ENCODE assay signal across 17 cellular contexts in genomic region chr14:102203382-102203781, GRCh38.
"Had no signal": no experiment of that assay in that cellular context is flagged by ENCODE, and none has a peak within 500 bp of the region (broad histone marks: within the 10 kb centered on the region; RNA-seq: fewer than 3 reads in every experiment).

No MANE protein-coding gene starts in this region.

- DNase-seq: activated CD4-positive, alpha-beta T cell treated with anti-CD3 and anti-CD28 coated beads, Interleukin-2, amount 10 ng/mL, durations not matched to agents 7 days and 5 days; activated CD8-positive, alpha-beta memory T cell treated with anti-CD3 and anti-CD28 coated beads for 24 hours; activated naive CD4-positive, alpha-beta T cell; activated naive CD8-positive, alpha-beta T cell treated with anti-CD3 and anti-CD28 coated beads, Interleukin-2, amount 10 ng/mL, durations not matched to agents 7 days and 5 days; dermis blood vessel endothelial cell; erythroblast; kidney; left ventricle myocardium inferior; naive thymus-derived CD4-positive, alpha-beta T cell; pancreas; stimulated activated CD4-positive, alpha-beta T cell treated with anti-CD3 and anti-CD28 coated beads, Interleukin-12 subunit alpha, Interleukin-12 subunit beta, amount 100 ng/mL, for 4 hours; stimulated activated CD4-positive, alpha-beta T cell treated with anti-CD3 and anti-CD28 coated beads, Interleukin-2, amount 100 ng/mL, for 24 hours; T-cell; T-helper 9 cell had no signal

- H3K27ac ChIP-seq: hepatocyte, left ventricle myocardium inferior, pancreas, suprapubic skin had no signal

- ATAC-seq: naive thymus-derived CD4-positive, alpha-beta T cell; pancreas; stimulated activated memory B cell treated with anti-CD40 and anti-IgM and Interleukin-4, amounts not matched to agents 10 μg/mL and 1 μg/mL and 100 μg/mL, for 72 hours; T-cell had no signal
